Comparison of ENCODE assay signal across 8 cellular contexts in the genomic region with DNA sequence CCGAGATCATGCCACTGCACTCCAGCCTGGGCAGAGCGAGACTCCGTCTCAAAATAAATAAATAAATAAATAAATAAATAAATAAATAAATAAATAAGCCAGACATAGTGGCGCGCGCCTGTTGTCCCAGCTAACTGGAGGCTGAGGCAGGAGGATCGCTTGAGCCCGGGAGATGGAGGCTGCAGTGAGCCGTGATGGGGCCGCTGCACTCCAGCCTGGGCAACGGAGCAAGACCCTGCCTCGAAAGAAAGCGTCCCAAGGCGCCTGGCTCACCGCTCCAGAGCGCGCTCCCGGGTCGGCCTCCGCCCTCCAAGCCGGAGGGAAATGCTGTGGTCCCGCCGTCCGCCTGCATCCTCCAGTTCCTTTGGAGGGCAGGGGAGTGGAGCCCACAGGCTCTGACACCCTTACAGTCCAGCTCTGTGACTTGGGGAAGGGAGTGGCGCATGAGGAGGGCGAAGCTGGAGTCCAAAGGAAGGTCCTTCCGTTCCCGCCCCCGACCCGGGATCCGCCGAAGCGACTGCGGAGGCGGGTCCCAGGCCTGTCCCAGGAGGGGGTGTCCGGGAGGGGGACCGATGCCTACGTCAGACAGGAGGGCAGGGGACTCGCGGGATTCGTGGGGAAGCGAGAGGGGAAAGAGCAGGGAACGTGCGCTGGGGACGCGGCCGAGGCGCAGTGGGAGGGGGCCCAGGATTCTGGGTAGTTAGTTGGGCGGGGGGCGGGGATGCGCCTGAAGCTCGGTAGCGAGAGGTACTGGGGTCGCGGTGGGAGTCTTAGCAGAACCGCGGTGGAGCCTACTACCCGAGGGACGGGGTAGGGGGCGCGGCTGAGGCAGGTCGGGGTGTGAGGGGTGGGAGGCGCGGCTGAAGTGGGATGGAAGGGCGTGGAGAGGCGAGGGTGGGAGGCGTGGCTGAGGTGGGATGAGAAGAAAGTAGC. TPM values are rescaled to one million over a fixed set of nuclear protein-coding genes. Genes with fewer than 3 reads are reported as not detected.
A peak's percentile ranks its signal among the peaks of the same experiment; 100 is the strongest.
DNase-seq lines count a peak whose midpoint lies in the region; ATAC-seq and TF ChIP-seq lines count a peak whose summit lies in the region.

No MANE protein-coding gene starts in this region.

- H3K27ac ChIP-seq in effector memory CD4-positive, alpha-beta T cell (ENCODE audit: insufficient read depth, low read length, poor library complexity, severe bottlenecking), result no peak overlapping the region

- TF ChIP-seq CTCF in GM12874 (IDR thresholded peaks at IDR 0.05; ENCODE audit: insufficient read depth, low read depth, low read length) (peak; percentile 34; the same call in 1 of the 2 replicates), mucosa of descending colon (IDR thresholded peaks at IDR 0.05) (no peak)

- no peaks in the 10 kb centered on the region for H3K36me3 ChIP-seq in effector memory CD4-positive, alpha-beta T cell (ENCODE audit: control insufficient read depth, insufficient read depth, low read length)
- no peaks in the 10 kb centered on the region for H3K36me3 ChIP-seq in mucosa of descending colon (ENCODE audit: low read depth)

- peak; percentile 25 for DNase-seq in NCI-H460 (ENCODE audit: extremely low read depth, low read depth)
- no peak for DNase-seq in effector memory CD4-positive, alpha-beta T cell
- DNase-seq in mucosa of descending colon, result peak in 1 of 3 donors; percentile 55

- peak overlapping the region; percentile 47 for H3K4me3 ChIP-seq in effector memory CD4-positive, alpha-beta T cell (ENCODE audit: insufficient read depth, low read depth, low read length, poor library complexity, severe bottlenecking)
- no peak overlapping the region for H3K4me3 ChIP-seq in mucosa of descending colon

- H3K4me1 ChIP-seq in effector memory CD4-positive, alpha-beta T cell (ENCODE audit: control insufficient read depth, insufficient read depth, low read length, poor library complexity, severe bottlenecking), result peaks cover 7% of the 10 kb centered on the region
- H3K4me1 ChIP-seq in mucosa of descending colon (ENCODE audit: low read depth), result peaks cover 11% of the 10 kb centered on the region

- intact Hi-C loops in mucosa of descending colon (cut with DNase I, micrococcal nuclease), result no loop called here

- ATAC-seq in mucosa of descending colon (peak; percentile 60), HG03457 (IDR thresholded peaks at IDR 0.05; ENCODE audit: unreplicated experiment) (no peak), GM21447 (IDR thresholded peaks at IDR 0.05; ENCODE audit: unreplicated experiment) (no peak), HG02571 (IDR thresholded peaks at IDR 0.05; ENCODE audit: unreplicated experiment) (no peak), GM18498 (IDR thresholded peaks at IDR 0.05; ENCODE audit: unreplicated experiment) (no peak)

- no peaks in the 10 kb centered on the region for H3K9me3 ChIP-seq in effector memory CD4-positive, alpha-beta T cell (ENCODE audit: control insufficient read depth, low read length)
- H3K9me3 ChIP-seq in mucosa of descending colon, result no peaks in the 10 kb centered on the region

- H3K27me3 ChIP-seq in effector memory CD4-positive, alpha-beta T cell (replicated peaks; ENCODE audit: control insufficient read depth, insufficient read depth, low read length, poor library complexity, severe bottlenecking), result no peaks in the 10 kb centered on the region

RNA-seq across cellular contexts. Expression of gene TRPV2, which starts 8.4 kb away (rescaled TPM):
- total RNA-seq in NCI-H460 (2014; rRNA removed; shearing (Covaris generic)), result 33.4 and 35.8 TPM in 2 replicates
- 39.6 and 44.5 TPM in 2 replicates for polyA plus RNA-seq in NCI-H460 (2014; cell fraction: nucleus; rRNA removed)
- total RNA-seq in mucosa of descending colon, result 10 to 100 TPM in 2 of 3 donors, 1 to 10 TPM in 1; 4.8 to 15.2 (median 13.3) TPM

RNA-seq across cellular contexts. Expression of gene UBB, which starts 26.1 kb away (rescaled TPM):
- total RNA-seq in NCI-H460 (2014; rRNA removed; shearing (Covaris generic)), result 1,439 and 1,479 TPM in 2 replicates
- polyA plus RNA-seq in NCI-H460 (2014; cell fraction: nucleus; rRNA removed), result 1,025 and 1,369 TPM in 2 replicates
- total RNA-seq in mucosa of descending colon, result 1,000 to 10,000 TPM; 1,560 to 1,757 (median 1,606) TPM

RNA-seq across cellular contexts. Expression of gene CENPV, which starts 53.7 kb away (rescaled TPM):
- 60.1 and 61.4 TPM in 2 replicates for total RNA-seq in NCI-H460 (2014; rRNA removed; shearing (Covaris generic))
- 170 and 294 TPM in 2 replicates for polyA plus RNA-seq in NCI-H460 (2014; cell fraction: nucleus; rRNA removed)
- total RNA-seq in mucosa of descending colon, result 10 to 100 TPM; 26.9 to 91.5 (median 50.1) TPM
